In genomic region chr10:88528196-88528595, GRCh38 we compare ENCODE assay signal across 22 cellular contexts. TPM values are rescaled to one million over a fixed set of nuclear protein-coding genes. Genes with fewer than 3 reads are reported as not detected.
"Had no signal": no experiment of that assay in that cellular context is flagged by ENCODE, and none has a peak within 500 bp of the region (broad histone marks: within the 10 kb centered on the region; RNA-seq: fewer than 3 reads in every experiment).

No MANE protein-coding gene starts in this region.

- DNase-seq: activated CD4-positive, alpha-beta T cell treated with anti-CD3 and anti-CD28 coated beads, Interleukin-2, amount 10 ng/mL, durations not matched to agents 24 days and 14 days; activated CD8-positive, alpha-beta T cell treated with anti-CD3 and anti-CD28 coated beads for 36 hours; activated effector memory CD4-positive, alpha-beta T cell treated with Interleukin-2 at 50 U/mL for 16 hours; activated naive CD4-positive, alpha-beta T cell treated with anti-CD3 and anti-CD28 coated beads, Interleukin-2, amount 50 U/mL, for 16 hours; activated T-cell treated with anti-CD3 and anti-CD28 coated beads, Interleukin-2, amount 50 U/mL, for 24 hours; adrenal gland; dermis blood vessel endothelial cell; effector memory CD4-positive, alpha-beta T cell; esophagus squamous epithelium; foreskin fibroblast; left colon; lower lobe of right lung; naive B cell; stimulated activated naive CD4-positive, alpha-beta T cell; T-helper 1 cell; T1000; thyroid gland had no signal

- ATAC-seq: activated CD8-positive, alpha-beta T cell treated with anti-CD3 and anti-CD28 coated beads for 36 hours; left colon; lower lobe of right lung had no signal

- H3K27ac ChIP-seq: adrenal gland, esophagus squamous epithelium, lower lobe of right lung, neural progenitor cell, thyroid gland had no signal

- H3K4me2 ChIP-seq: neural progenitor cell had no signal

- H3K4me3 ChIP-seq: adrenal gland, esophagus squamous epithelium, lower lobe of right lung, neural progenitor cell, thyroid gland had no signal

- H2AFZ ChIP-seq: neural progenitor cell had no signal

- H3K27ac Mint-ChIP-seq: activated CD4-positive, alpha-beta T cell treated with anti-CD3 and anti-CD28 coated beads, Interleukin-2, amount 10 ng/mL, durations not matched to agents 24 days and 14 days; activated CD8-positive, alpha-beta T cell treated with anti-CD3 and anti-CD28 coated beads for 36 hours; activated T-cell treated with anti-CD3 and anti-CD28 coated beads, Interleukin-2, amount 50 U/mL, for 24 hours; neural progenitor cell; progenitor cell of endocrine pancreas had no signal

- H3K27me3 ChIP-seq: adrenal gland, esophagus squamous epithelium, neural progenitor cell, thyroid gland had no signal

- H3K9ac ChIP-seq: neural progenitor cell had no signal

- H3K4me3 Mint-ChIP-seq: activated CD4-positive, alpha-beta T cell treated with anti-CD3 and anti-CD28 coated beads, Interleukin-2, amount 10 ng/mL, durations not matched to agents 24 days and 14 days; activated CD8-positive, alpha-beta T cell treated with anti-CD3 and anti-CD28 coated beads for 36 hours; activated T-cell treated with anti-CD3 and anti-CD28 coated beads, Interleukin-2, amount 50 U/mL, for 24 hours; naive B cell; neural progenitor cell had no signal

- H3K9me3 Mint-ChIP-seq: activated CD4-positive, alpha-beta T cell treated with anti-CD3 and anti-CD28 coated beads, Interleukin-2, amount 10 ng/mL, durations not matched to agents 24 days and 14 days; activated CD8-positive, alpha-beta T cell treated with anti-CD3 and anti-CD28 coated beads for 36 hours; activated T-cell treated with anti-CD3 and anti-CD28 coated beads, Interleukin-2, amount 50 U/mL, for 24 hours; naive B cell; neural progenitor cell had no signal

- H3K4me1 Mint-ChIP-seq: naive B cell had no signal

- H3K9me3 ChIP-seq: adrenal gland, esophagus squamous epithelium, lower lobe of right lung, thyroid gland had no signal

- H3K36me3 ChIP-seq: adrenal gland, esophagus squamous epithelium, lower lobe of right lung, neural progenitor cell, thyroid gland had no signal

- H3K36me3 Mint-ChIP-seq: naive B cell, neural progenitor cell had no signal

- H3K4me1 ChIP-seq: lower lobe of right lung, thyroid gland had no signal

- H3K27me3 Mint-ChIP-seq: activated CD8-positive, alpha-beta T cell treated with anti-CD3 and anti-CD28 coated beads for 36 hours; activated T-cell treated with anti-CD3 and anti-CD28 coated beads, Interleukin-2, amount 50 U/mL, for 24 hours; naive B cell; progenitor cell of endocrine pancreas had no signal

RNA-seq across cellular contexts. Expression of gene LIPJ, which starts 58.4 kb away (rescaled TPM):
- total RNA-seq: activated CD4-positive, alpha-beta T cell treated with anti-CD3 and anti-CD28 coated beads, Interleukin-2, amount 10 ng/mL, durations not matched to agents 24 days and 14 days; activated CD8-positive, alpha-beta T cell treated with anti-CD3 and anti-CD28 coated beads for 36 hours; dermis blood vessel endothelial cell; glomerular endothelial cell; mononuclear cell; progenitor cell of endocrine pancreas had no signal
- polyA plus RNA-seq: urinary bladder had no signal
